ENCODE assay signal across 10 cellular contexts in the genomic region with DNA sequence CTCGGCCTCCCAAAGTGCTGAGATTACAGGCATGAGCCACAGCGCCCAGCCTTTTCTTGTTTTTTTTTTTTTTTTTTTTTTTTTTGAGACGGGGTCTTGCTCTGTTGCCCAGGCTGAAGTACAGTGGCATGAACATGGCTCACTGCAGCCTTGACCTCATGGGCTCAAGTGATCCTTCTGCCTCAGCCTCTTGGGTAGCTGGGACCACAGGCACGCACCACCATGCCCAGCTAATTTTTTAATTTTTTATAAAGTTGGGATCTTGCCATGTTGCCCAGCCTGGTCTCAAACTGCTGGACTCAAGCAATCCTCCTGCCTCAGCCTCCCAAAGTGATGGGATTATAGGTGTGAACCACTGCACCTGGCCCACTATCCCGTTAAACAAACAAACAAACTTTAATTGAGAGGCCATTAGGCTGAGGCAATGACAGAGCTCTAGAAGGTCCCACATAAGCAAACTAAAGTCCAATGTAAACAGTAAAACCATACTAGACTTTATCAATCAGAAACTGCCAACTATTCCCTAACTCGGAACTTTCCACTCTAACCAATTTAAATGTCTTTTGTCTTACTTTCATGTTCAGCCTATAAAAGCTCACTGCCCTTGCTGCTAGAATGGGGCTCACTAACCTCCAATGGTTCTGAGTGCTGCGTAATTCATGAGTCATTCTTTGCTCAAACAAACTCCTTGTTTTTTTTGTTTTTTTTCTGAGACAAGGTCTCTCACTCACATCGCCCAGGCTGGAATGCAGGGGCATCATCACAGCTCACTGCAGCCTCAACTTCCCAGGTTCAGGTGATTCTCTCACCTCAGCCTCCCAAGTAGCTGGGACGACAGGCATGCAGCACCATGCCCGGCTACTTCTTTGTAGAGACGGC. TPM values are rescaled to one million over a fixed set of nuclear protein-coding genes. Genes with fewer than 3 reads are reported as not detected.
DNase-seq lines count a peak whose midpoint lies in the region; ATAC-seq, FAIRE-seq and TF ChIP-seq lines count a peak whose summit lies in the region.
"Had no signal": no experiment of that assay in that cellular context is flagged by ENCODE, and none has a peak within 500 bp of the region (broad histone marks: within the 10 kb centered on the region; RNA-seq: fewer than 3 reads in every experiment).

No MANE protein-coding gene starts in this region.

- peak overlapping the region; percentile 53; the same call in 1 of the 2 replicates for H3K4me2 ChIP-seq in PC-9
- no peak overlapping the region for H3K4me2 ChIP-seq in endothelial cell of umbilical vein (ENCODE audit: insufficient read depth, low read length)
- H3K4me2 ChIP-seq in neuronal stem cell (ENCODE audit: insufficient read depth, low read length, poor library complexity, severe bottlenecking), result peak overlapping the region; percentile 30

- H2BK12ac ChIP-seq in neuronal stem cell (ENCODE audit: low read length), result no peak overlapping the region

- peak; percentile 90 for DNase-seq in EH (ENCODE audit: low read depth)
- DNase-seq in PC-9, result peak; percentile 53 to 89
- peak; percentile 75 for DNase-seq in endothelial cell of umbilical vein (ENCODE audit: low read depth, low spot score)
- no peak for DNase-seq in neuronal stem cell (ENCODE audit: low spot score)
- no peak for DNase-seq in NCI-H1694 treated with DMSO at 0.1 percent for 48 hours (lab: John Stamatoyannopoulos, UW)
- DNase-seq in vagina (ENCODE audit: extremely low spot score in 2 of 2), result no peak
- no peak for DNase-seq in COLO668 (lab: John Stamatoyannopoulos, UW; ENCODE audit: unreplicated experiment)
- DNase-seq: DMS79, OCI-M1 had no signal

- no peak overlapping the region for H3K14ac ChIP-seq in neuronal stem cell (ENCODE audit: low read length)

- no peak overlapping the region for H2BK120ac ChIP-seq in neuronal stem cell (ENCODE audit: low read depth, low read length)

- no CpG with 5 or more reads among the region's 11 CpGs for WGBS in neuronal stem cell (ENCODE audit: extremely low coverage in 2 of 2, insufficient read length in 2 of 2, insufficient replicate concordance in 1 of 2), 2 donors

- no peaks in the 10 kb centered on the region for H3K9me2 ChIP-seq in PC-9 (ENCODE audit: insufficient read depth)

- H2AK5ac ChIP-seq in neuronal stem cell (ENCODE audit: low read depth, low read length), result no peak overlapping the region

- no peak overlapping the region for H4K91ac ChIP-seq in neuronal stem cell (ENCODE audit: low read depth, low read length, poor library complexity)

- intact Hi-C loops in PC-9 (cut with micrococcal nuclease; ENCODE audit: unreplicated experiment) (loop anchor here (5.0 to 10.0 kb wide), 2 partner anchors 508 to 1026 kb away; partner anchors contain the start of genes ADAM12 and DOCK1), endothelial cell of umbilical vein (cut with micrococcal nuclease) (loop anchor here (1.0 kb wide), 1 partner anchor 16 kb away; no protein-coding TSS in a partner anchor), vagina (cut with DNase I) (no loop called here)

- TF ChIP-seq POLR2A in endothelial cell of umbilical vein (IDR thresholded peaks at IDR 0.05; ENCODE audit: low read depth, low read length) (no peak), vagina (IDR thresholded peaks at IDR 0.05) (no peak)

- no peak for TF ChIP-seq CTCF in PC-9 (conservative IDR thresholded peaks at IDR 0.05)
- TF ChIP-seq CTCF in endothelial cell of umbilical vein (IDR thresholded peaks at IDR 0.05; ENCODE audit: extremely low read depth in 1 of 2, insufficient read depth in 1 of 2, low read depth in 1 of 2, low read length in 2 of 2), result no peak
- TF ChIP-seq CTCF in vagina (IDR thresholded peaks at IDR 0.05), result no peak

- peak; percentile 95 for FAIRE-seq in endothelial cell of umbilical vein (lab: Jason Lieb, UNC)

- H3K4me1 ChIP-seq in PC-9 (replicated peaks; ENCODE audit: insufficient read depth) (peaks cover 12% of the 10 kb centered on the region), endothelial cell of umbilical vein (ENCODE audit: control insufficient read depth, extremely low read depth, insufficient read depth, low read length) (peaks cover 4% of the 10 kb centered on the region), neuronal stem cell (ENCODE audit: control insufficient read depth in 2 of 2, insufficient read depth in 1 of 2, low read depth in 1 of 2, low read length in 2 of 2) (peaks cover 7 to 11% of the 10 kb centered on the region in 2 donors), vagina (no peaks in the 10 kb centered on the region)

- H3K4me3 ChIP-seq in PC-9, result no peak overlapping the region
- no peak overlapping the region for H3K4me3 ChIP-seq in endothelial cell of umbilical vein (replicated peaks in 1 of 3; ENCODE audit: insufficient read depth in 1 of 3, low read depth in 1 of 3, low read length in 3 of 3)
- peak overlapping the region in 1 of 2 donors; percentile 46 for H3K4me3 ChIP-seq in neuronal stem cell (ENCODE audit: low read length in 2 of 2)
- H3K4me3 ChIP-seq in vagina, result no peak overlapping the region

- H4K20me1 ChIP-seq in PC-9 (ENCODE audit: insufficient read depth) (no peaks in the 10 kb centered on the region), endothelial cell of umbilical vein (replicated peaks; ENCODE audit: control insufficient read depth, extremely low read depth, insufficient read depth, low read length) (no peaks in the 10 kb centered on the region)

- H3K27me3 ChIP-seq in PC-9 (ENCODE audit: insufficient read depth, low read depth) (no peaks in the 10 kb centered on the region), endothelial cell of umbilical vein (ENCODE audit: control insufficient read depth in 2 of 2, insufficient read depth in 2 of 2, low read length in 2 of 2) (no peaks in the 10 kb centered on the region), neuronal stem cell (ENCODE audit: control insufficient read depth in 3 of 3, insufficient read depth in 3 of 3, low read depth in 1 of 3, low read length in 3 of 3) (no peaks in the 10 kb centered on the region), vagina (no peaks in the 10 kb centered on the region)

- dilution Hi-C loops in endothelial cell of umbilical vein (cut with MboI; ENCODE audit: extremely low pct_ligation_motif_present, low sequenced_read_pairs), result no loop called here

- no peak overlapping the region for H2BK5ac ChIP-seq in neuronal stem cell (ENCODE audit: low read length)

- H2BK15ac ChIP-seq in neuronal stem cell (ENCODE audit: low read length), result no peak overlapping the region

- H3K36me3 ChIP-seq in PC-9 (ENCODE audit: low read depth) (peaks cover 30% of the 10 kb centered on the region), endothelial cell of umbilical vein (ENCODE audit: control insufficient read depth in 2 of 2, extremely low read depth in 1 of 2, insufficient read depth in 2 of 2, low read length in 2 of 2) (no peaks in the 10 kb centered on the region), neuronal stem cell (replicated peaks in 1 of 2; ENCODE audit: control insufficient read depth in 2 of 2, insufficient read depth in 2 of 2, low read length in 2 of 2) (peaks cover 11 to 56% of the 10 kb centered on the region in 2 donors), vagina (peaks cover 0 to 11% of the 10 kb centered on the region in 2 donors)

- no peak overlapping the region for H2AFZ ChIP-seq in PC-9
- H2AFZ ChIP-seq in endothelial cell of umbilical vein (ENCODE audit: low read depth, low read length), result no peak overlapping the region
- H2AFZ ChIP-seq in neuronal stem cell (ENCODE audit: low read length), result no peak overlapping the region

- POLR2A ChIA-PET in PC-9 (lab: Charles Lee; ENCODE audit: unreplicated experiment), result no interaction called here
- POLR2A ChIA-PET in endothelial cell of umbilical vein (lab: Charles Lee), result interaction anchor here (0.6 to 0.7 kb wide), 4 partner anchors 29 to 1607 kb away, joined by 3 to 8 read pairs (median 4); partner anchors contain the start of genes BCCIP and UROS

- ATAC-seq in GM18511 (IDR thresholded peaks at IDR 0.05; ENCODE audit: unreplicated experiment), result no peak

- no peak overlapping the region for H4K8ac ChIP-seq in neuronal stem cell (ENCODE audit: low read depth, low read length)

- no peaks in the 10 kb centered on the region for H3K9me1 ChIP-seq in endothelial cell of umbilical vein (replicated peaks; ENCODE audit: control insufficient read depth, extremely low read depth, insufficient read depth, low read length)

- H3F3A ChIP-seq in PC-9 (ENCODE audit: insufficient read depth, low read depth), result peaks cover 15% of the 10 kb centered on the region; the same call in 1 of the 2 replicates

- peaks cover 15% of the 10 kb centered on the region for H3K9me3 ChIP-seq in PC-9 (ENCODE audit: insufficient read depth, low read depth)
- H3K9me3 ChIP-seq in endothelial cell of umbilical vein (replicated peaks; ENCODE audit: control insufficient read depth, insufficient read depth, low read length), result no peaks in the 10 kb centered on the region
- peaks cover 7 to 38% of the 10 kb centered on the region in 2 donors for H3K9me3 ChIP-seq in neuronal stem cell (replicated peaks in 1 of 2; ENCODE audit: control insufficient read depth in 2 of 2, insufficient read depth in 1 of 2, low read depth in 1 of 2, low read length in 2 of 2)
- H3K9me3 ChIP-seq in vagina, result no peaks in the 10 kb centered on the region

- CTCF ChIA-PET in PC-9 (lab: Charles Lee), result no interaction called here
- CTCF ChIA-PET in endothelial cell of umbilical vein (lab: Charles Lee), result interaction anchor here (2.9 kb wide), 1 partner anchor 10 kb away, joined by 20 read pairs; no protein-coding TSS in a partner anchor

- H3K23ac ChIP-seq in neuronal stem cell (ENCODE audit: low read depth, low read length, poor library complexity), result no peak overlapping the region

- no peak overlapping the region for H3K4ac ChIP-seq in neuronal stem cell (ENCODE audit: low read length)

- no peak overlapping the region for H3K18ac ChIP-seq in neuronal stem cell (ENCODE audit: low read length)

- peaks cover 22% of the 10 kb centered on the region for H3K79me2 ChIP-seq in PC-9 (ENCODE audit: low read depth)
- peaks cover 3% of the 10 kb centered on the region for H3K79me2 ChIP-seq in endothelial cell of umbilical vein (ENCODE audit: control insufficient read depth, insufficient read depth, low read length)

- BruUV-seq in PC-9 (replicated peaks; lab: Mats Ljungman, UMichigan) (no TSS peak), endothelial cell of umbilical vein (replicated peaks; lab: Mats Ljungman, UMichigan) (no TSS peak)

- no peaks in the 10 kb centered on the region for H3K79me1 ChIP-seq in neuronal stem cell (ENCODE audit: low read depth, low read length)

- H3K27ac ChIP-seq in PC-9 (peak overlapping the region; percentile 76), endothelial cell of umbilical vein (ENCODE audit: insufficient read depth, low read depth, low read length) (no peak overlapping the region), neuronal stem cell (replicated peaks; ENCODE audit: low read length) (peak overlapping the region; percentile 28), vagina (no peak overlapping the region)

- H3K9ac ChIP-seq in endothelial cell of umbilical vein (replicated peaks; ENCODE audit: extremely low read depth, insufficient read depth, low read length), result no peak overlapping the region
- no peak overlapping the region for H3K9ac ChIP-seq in neuronal stem cell (ENCODE audit: low read depth, low read length, poor library complexity)

RNA-seq across cellular contexts. Expression of gene DHX32, which starts 1.9 kb away (rescaled TPM):
- 50.4 and 51.0 TPM in 2 replicates for total RNA-seq in PC-9 (2021)
- 29.6 and 31.9 TPM in 2 replicates for total RNA-seq in endothelial cell of umbilical vein
- 15.5 and 17.1 TPM in 2 replicates for polyA plus RNA-seq in endothelial cell of umbilical vein
- polyA plus RNA-seq in endothelial cell of umbilical vein (2011; cell fraction: cytosol; rRNA removed), result 18.2 and 19.9 TPM in 2 replicates
- polyA plus RNA-seq in endothelial cell of umbilical vein (2011; cell fraction: nucleus; rRNA removed), result 32.9 and 33.0 TPM in 2 replicates
- polyA plus RNA-seq in endothelial cell of umbilical vein (2012), result 27.6 and 31.1 TPM in 2 replicates
- 29.0 and 30.4 TPM in 2 replicates for polyA minus RNA-seq in endothelial cell of umbilical vein
- polyA minus RNA-seq in endothelial cell of umbilical vein (2011; cell fraction: cytosol; rRNA and poly(A)+ RNA removed), result 34.7 TPM
- polyA minus RNA-seq in endothelial cell of umbilical vein (2011; cell fraction: nucleus; rRNA and poly(A)+ RNA removed), result 15.3 and 19.5 TPM in 2 replicates
- polyA plus RNA-seq in neuronal stem cell (2013, experiment 1 of 2), result 33.9 TPM
- polyA plus RNA-seq in neuronal stem cell (2013, experiment 2 of 2), result 34.0 TPM
- total RNA-seq in vagina, result 30.2 TPM

RNA-seq across cellular contexts. Expression of gene FANK1, which starts 17.2 kb away (rescaled TPM):
- total RNA-seq in PC-9 (2021) (21.4 and 24.7 TPM in 2 replicates), endothelial cell of umbilical vein (1.4 and 1.6 TPM in 2 replicates), vagina (6.6 TPM)
- 1.9 and 2.0 TPM in 2 replicates for polyA plus RNA-seq in endothelial cell of umbilical vein
- polyA plus RNA-seq in endothelial cell of umbilical vein (2011; cell fraction: cytosol; rRNA removed), result 2.1 and 2.3 TPM in 2 replicates
- 8.7 and 11.1 TPM in 2 replicates for polyA plus RNA-seq in endothelial cell of umbilical vein (2011; cell fraction: nucleus; rRNA removed)
- 4.8 and 7.0 TPM in 2 replicates for polyA plus RNA-seq in endothelial cell of umbilical vein (2012)
- polyA minus RNA-seq in endothelial cell of umbilical vein, result 3.0 and 3.2 TPM in 2 replicates
- 1.1 TPM for polyA minus RNA-seq in endothelial cell of umbilical vein (2011; cell fraction: cytosol; rRNA and poly(A)+ RNA removed)
- 5.4 and 5.8 TPM in 2 replicates for polyA minus RNA-seq in endothelial cell of umbilical vein (2011; cell fraction: nucleus; rRNA and poly(A)+ RNA removed)
- polyA plus RNA-seq in neuronal stem cell (2013, experiment 1 of 2), result 3.4 TPM
- 3.1 TPM for polyA plus RNA-seq in neuronal stem cell (2013, experiment 2 of 2)

RNA-seq across cellular contexts. Expression of gene BCCIP, which starts 55.9 kb away (rescaled TPM):
- total RNA-seq in PC-9 (2021) (35.2 and 46.0 TPM in 2 replicates), endothelial cell of umbilical vein (61.3 and 73.5 TPM in 2 replicates), vagina (30.9 TPM)
- polyA plus RNA-seq in endothelial cell of umbilical vein, result 9.4 and 14.5 TPM in 2 replicates
- 32.5 and 41.1 TPM in 2 replicates for polyA plus RNA-seq in endothelial cell of umbilical vein (2011; cell fraction: cytosol; rRNA removed)
- 15.4 and 27.1 TPM in 2 replicates for polyA plus RNA-seq in endothelial cell of umbilical vein (2011; cell fraction: nucleus; rRNA removed)
- 79.0 and 116 TPM in 2 replicates for polyA plus RNA-seq in endothelial cell of umbilical vein (2012)
- polyA minus RNA-seq in endothelial cell of umbilical vein, result 11.7 and 12.4 TPM in 2 replicates
- polyA minus RNA-seq in endothelial cell of umbilical vein (2011; cell fraction: cytosol; rRNA and poly(A)+ RNA removed), result 27.7 TPM
- 15.7 and 21.7 TPM in 2 replicates for polyA minus RNA-seq in endothelial cell of umbilical vein (2011; cell fraction: nucleus; rRNA and poly(A)+ RNA removed)
- 82.2 TPM for polyA plus RNA-seq in neuronal stem cell (2013, experiment 1 of 2)
- polyA plus RNA-seq in neuronal stem cell (2013, experiment 2 of 2), result 82.6 TPM

RNA-seq across cellular contexts. Expression of gene UROS, which starts 56.1 kb away (rescaled TPM):
- total RNA-seq in PC-9 (2021) (35.1 and 40.1 TPM in 2 replicates), endothelial cell of umbilical vein (38.4 and 40.2 TPM in 2 replicates), vagina (20.9 TPM)
- polyA plus RNA-seq in endothelial cell of umbilical vein, result 42.0 and 52.6 TPM in 2 replicates
- 30.2 and 33.9 TPM in 2 replicates for polyA plus RNA-seq in endothelial cell of umbilical vein (2011; cell fraction: cytosol; rRNA removed)
- polyA plus RNA-seq in endothelial cell of umbilical vein (2011; cell fraction: nucleus; rRNA removed), result 41.3 and 42.9 TPM in 2 replicates
- polyA plus RNA-seq in endothelial cell of umbilical vein (2012), result 42.1 and 53.1 TPM in 2 replicates
- 28.3 and 30.3 TPM in 2 replicates for polyA minus RNA-seq in endothelial cell of umbilical vein
- 36.2 TPM for polyA minus RNA-seq in endothelial cell of umbilical vein (2011; cell fraction: cytosol; rRNA and poly(A)+ RNA removed)
- polyA minus RNA-seq in endothelial cell of umbilical vein (2011; cell fraction: nucleus; rRNA and poly(A)+ RNA removed), result 23.9 and 25.1 TPM in 2 replicates
- 55.7 TPM for polyA plus RNA-seq in neuronal stem cell (2013, experiment 1 of 2)
- polyA plus RNA-seq in neuronal stem cell (2013, experiment 2 of 2), result 54.9 TPM

Comparison
In these comparisons a context has a peak if more than half of its experiments do, and no peak if none do; other contexts are left out.
1. DNase-seq: peak in EH (single experiment), PC-9 (2 of 2) and endothelial cell of umbilical vein (single experiment); none in neuronal stem cell (single experiment), NCI-H1694 treated with DMSO at 0.1 percent for 48 hours (single experiment), vagina (0 of 2) and COLO668 (single experiment).
2. H3K27ac ChIP-seq: peak in PC-9 (single experiment) and neuronal stem cell (single experiment); none in endothelial cell of umbilical vein (single experiment) and vagina (single experiment).